Comparison of ENCODE assay signal across 8 cellular contexts in genomic region chr15:74906193-74906449, GRCh38. TPM values are rescaled to one million over a fixed set of nuclear protein-coding genes. Genes with fewer than 3 reads are reported as not detected.
DNase-seq lines count a peak whose midpoint lies in the region; ATAC-seq, FAIRE-seq and TF ChIP-seq lines count a peak whose summit lies in the region.

No MANE protein-coding gene starts in this region.

- peak overlapping the region; percentile 78 for H4K5ac ChIP-seq in H1 (ENCODE audit: insufficient read length, low read depth, low read length)

- peaks cover 2 to 4% (median 3%) of the 10 kb centered on the region in 4 experiments for H3K4me1 ChIP-seq in H1 (replicated peaks in 1 of 4; ENCODE audit: control insufficient read depth in 3 of 4, insufficient read depth in 4 of 4, low read length in 3 of 4)
- peaks cover 24 to 31% of the 10 kb centered on the region in 2 donors for H3K4me1 ChIP-seq in mucosa of rectum (ENCODE audit: control insufficient read depth in 2 of 2, insufficient read depth in 2 of 2, low read length in 2 of 2)
- H3K4me1 ChIP-seq in upper lobe of left lung = peaks cover 23 to 38% (median 29%) of the 10 kb centered on the region in 4 donors

- TF ChIP-seq RAD21 in H1 (IDR thresholded peaks at IDR 0.05 in 1 of 2, conservative IDR thresholded peaks at IDR 0.05 in 1 of 2; ENCODE audit: low read depth in 2 of 2, low read length in 2 of 2) = no peak

- peaks cover 2% of the 10 kb centered on the region for H3K36me3 Mint-ChIP-seq in T-helper 17 cell (ENCODE audit: low read depth)

- H3K27me3 ChIP-seq in H1 (replicated peaks in 1 of 4; ENCODE audit: control insufficient read depth in 3 of 4, extremely low read depth in 1 of 4, insufficient read depth in 3 of 4, low read length in 3 of 4) (no peaks in the 10 kb centered on the region), mucosa of rectum (ENCODE audit: control insufficient read depth in 2 of 2, insufficient read depth in 2 of 2, low read length in 2 of 2) (no peaks in the 10 kb centered on the region), upper lobe of left lung (no peaks in the 10 kb centered on the region)

- TF ChIP-seq EP300 in H1 (IDR thresholded peaks at IDR 0.05; ENCODE audit: borderline replicate concordance in 1 of 2, low read depth in 2 of 2, low read length in 2 of 2) = no peak
- TF ChIP-seq EP300 in upper lobe of left lung (IDR thresholded peaks at IDR 0.05) = no peak

- ATAC-seq in GM18517 (IDR thresholded peaks at IDR 0.05; ENCODE audit: unreplicated experiment) (peak; percentile 12), HG02840 (IDR thresholded peaks at IDR 0.05; ENCODE audit: low FRiP score, unreplicated experiment) (peak; percentile 22), T-helper 17 cell (peak; percentile 49), upper lobe of left lung (ENCODE audit: low FRiP score in 2 of 2) (peak; percentile 27 to 51)

- peak overlapping the region; percentile 2 for H4K91ac ChIP-seq in H1 (replicated peaks; ENCODE audit: insufficient read length, low read length)

- peak overlapping the region; percentile 98 for H3K27ac Mint-ChIP-seq in T-helper 17 cell

- no peak overlapping the region for H2BK15ac ChIP-seq in H1 (ENCODE audit: low read length)

- H3K36me3 ChIP-seq in H1 (ENCODE audit: control insufficient read depth in 2 of 4, insufficient read depth in 4 of 4, low read length in 3 of 4) (peaks cover 12 to 35% (median 24%) of the 10 kb centered on the region in 4 experiments), mucosa of rectum (ENCODE audit: control insufficient read depth in 2 of 2, insufficient read depth in 2 of 2, low read length in 2 of 2) (peaks cover 21 to 26% of the 10 kb centered on the region in 2 donors), upper lobe of left lung (peaks cover 4 to 36% (median 22%) of the 10 kb centered on the region in 4 donors)

- no peak overlapping the region for H3K23ac ChIP-seq in H1 (ENCODE audit: insufficient read length)

- H3K56ac ChIP-seq in H1 (replicated peaks; ENCODE audit: insufficient read length, low read depth, low read length) = peak overlapping the region; percentile 95

- H3K4ac ChIP-seq in H1 (replicated peaks; ENCODE audit: insufficient read length, low read depth, low read length) = no peak overlapping the region

- H3K79me1 ChIP-seq in H1 (ENCODE audit: low read depth, low read length) = no peaks in the 10 kb centered on the region

- TF ChIP-seq CTCF in H1 (IDR thresholded peaks at IDR 0.05; ENCODE audit: control extremely low read depth in 1 of 3, insufficient read depth in 1 of 3, low read depth in 1 of 3, low read length in 3 of 3) = no peak
- no peak for TF ChIP-seq CTCF in upper lobe of left lung (IDR thresholded peaks at IDR 0.05)

- no peak; a peak in 1 of 3 replicates for TF ChIP-seq POLR2A in H1 (IDR thresholded peaks at IDR 0.05; ENCODE audit: control extremely low read depth in 1 of 2, low read depth in 2 of 2, low read length in 2 of 2)
- no peak for TF ChIP-seq POLR2A in upper lobe of left lung (IDR thresholded peaks at IDR 0.05)

- H3K18ac ChIP-seq in H1 (ENCODE audit: extremely low read depth, low read length) = peak overlapping the region; percentile 75; the same call in 1 of the 2 replicates

- H2AFZ ChIP-seq in H1 (ENCODE audit: low read length) = 0 out of 2 replicates have a peak overlapping the region, but pooled peaks have one; percentile 2

- peaks cover 6% of the 10 kb centered on the region; the same call in 1 of the 2 replicates for H3K23me2 ChIP-seq in H1 (ENCODE audit: low read depth, low read length)

- H3K79me2 ChIP-seq in H1 (ENCODE audit: control insufficient read depth in 1 of 2, insufficient read depth in 2 of 2, low read length in 2 of 2) = peaks cover 0 to 15% of the 10 kb centered on the region in 2 experiments; a peak in 2 of 4 replicates

- H3K9ac ChIP-seq in H1 (replicated peaks in 1 of 4; ENCODE audit: extremely low read depth in 1 of 4, low read depth in 3 of 4, low read length in 3 of 4) (peak overlapping the region; percentile 80 to 92 (median 84)), mucosa of rectum (ENCODE audit: low read depth in 1 of 2, low read length in 2 of 2) (peak overlapping the region; percentile 85 to 97)

- H2AK5ac ChIP-seq in H1 (ENCODE audit: low read depth, low read length) = no peak overlapping the region

- WGBS in H1 (ENCODE audit: extremely low coverage in 1 of 2, insufficient coverage in 1 of 2, insufficient read length in 1 of 2, insufficient replicate concordance in 2 of 2, low coverage in 1 of 2, low lambda C conversion rate in 2 of 2, missing lambda C conversion rate in 1 of 2), 2 experiments = 0% methylated on average over 17 of the region's 17 CpGs; no CpG with 5 or more reads in 1 of the 2 experiments
- WGBS in upper lobe of left lung, 2 donors = 0 to 2% methylated on average over 4 to 13 of the region's 17 CpGs

- no peak overlapping the region for H2BK12ac ChIP-seq in H1 (ENCODE audit: low read depth, low read length)

- H3K27ac ChIP-seq in H1 (ENCODE audit: low read depth, low read length) (peak overlapping the region; percentile 71), mucosa of rectum (ENCODE audit: low read depth in 2 of 2, low read length in 2 of 2) (peak overlapping the region; percentile 87 to 92), upper lobe of left lung (peak overlapping the region; percentile 91 to 98 (median 94))

- H3K9me3 ChIP-seq in T-helper 17 cell (ENCODE audit: control insufficient read depth, low read length, poor library complexity, severe bottlenecking) (no peaks in the 10 kb centered on the region), H1 (ENCODE audit: insufficient read depth in 2 of 2, low read depth in 1 of 2, low read length in 1 of 2) (no peaks in the 10 kb centered on the region), mucosa of rectum (ENCODE audit: control insufficient read depth in 2 of 2, low read length in 2 of 2) (no peaks in the 10 kb centered on the region), upper lobe of left lung (no peaks in the 10 kb centered on the region)

- H2BK120ac ChIP-seq in H1 (replicated peaks; ENCODE audit: low read depth, low read length) = no peak overlapping the region

- no peak overlapping the region for H3K14ac ChIP-seq in H1 (ENCODE audit: insufficient read length)

- H3K4me3 Mint-ChIP-seq in T-helper 17 cell = peak overlapping the region; percentile 98

- no peak overlapping the region for H2BK20ac ChIP-seq in H1 (ENCODE audit: low read length)

- H3K4me3 ChIP-seq in H1 (ENCODE audit: extremely low read depth in 1 of 4, insufficient read depth in 2 of 4, low read depth in 3 of 4, low read length in 4 of 4) (peak overlapping the region; percentile 79 to 94 (median 90)), mucosa of rectum (ENCODE audit: low read length in 2 of 2) (peak overlapping the region; percentile 80 to 90), upper lobe of left lung (peak overlapping the region; percentile 87 to 96 (median 90))

- CTCF ChIA-PET in H1 (lab: Charles Lee; ENCODE audit: partially characterized antibody) = interaction anchor here (0.9 to 2.0 kb wide), 10 partner anchors 16 to 273 kb away, joined by 3 to 12 read pairs (median 3); no protein-coding TSS in a partner anchor

- FAIRE-seq in H1 (lab: Jason Lieb, UNC) = no peak

- H2BK5ac ChIP-seq in H1 (ENCODE audit: low read depth, low read length) = peak overlapping the region; percentile 72; the same call in 1 of the 2 replicates

- peak overlapping the region; percentile 77 to 83 for H3K4me2 ChIP-seq in H1 (ENCODE audit: insufficient read depth in 1 of 2, low read depth in 2 of 2, low read length in 2 of 2)

- POLR2A ChIA-PET in H1 (lab: Charles Lee; ENCODE audit: partially characterized antibody) = interaction anchor here (0.7 to 11.9 kb wide), 21 partner anchors 9 to 146 kb away, joined by 3 to 116 read pairs (median 6); partner anchors contain the start of genes COX5A, MPI, RPP25 and ULK3

- H4K8ac ChIP-seq in H1 (ENCODE audit: extremely low read depth, insufficient read depth, low read length) = peak overlapping the region; percentile 45; the same call in 1 of the 2 replicates

- DNase-seq in T-helper 17 cell = no peak
- DNase-seq in H1 (ENCODE audit: low read depth in 1 of 2, low spot score in 2 of 2) = peak in 1 of 2 experiments; percentile 63
- peak in 1 of 2 donors; percentile 51 for DNase-seq in upper lobe of left lung
- no peak for DNase-seq in SKM-1 treated with dmso at 0.1 percent for 144 hours (lab: John Stamatoyannopoulos, UW; ENCODE audit: unreplicated experiment)
- DNase-seq in HT-29 (ENCODE audit: low spot score) = no peak

- no peaks in the 10 kb centered on the region for H3K27me3 Mint-ChIP-seq in T-helper 17 cell

- peaks cover 26% of the 10 kb centered on the region for H3K4me1 Mint-ChIP-seq in T-helper 17 cell

- peaks cover 2 to 7% of the 10 kb centered on the region in 2 experiments for H4K20me1 ChIP-seq in H1 (replicated peaks in 1 of 2; ENCODE audit: control insufficient read depth in 1 of 2, insufficient read depth in 2 of 2, low read length in 2 of 2)

RNA-seq across cellular contexts. Expression of gene FAM219B, which starts 0.5 kb away (rescaled TPM):
- total RNA-seq in T-helper 17 cell (10 to 100 TPM; 47.8 to 65.7 TPM), upper lobe of left lung (100 to 1,000 TPM in 1 of 6 donors, 10 to 100 TPM in 5; 49.3 to 122 (median 71.5) TPM)
- 56.1 and 57.1 TPM in 2 replicates for total RNA-seq in H1 (2021; fragmentation: NEBNext Ultra II Directional; extraction: Animal tissue kit (Norgen Biotek cat#: 25700))
- polyA plus RNA-seq in H1 (2011; rRNA removed) = 66.6 and 91.3 TPM in 2 replicates
- polyA plus RNA-seq in H1 (2011; cell fraction: cytosol; rRNA removed) = 111 TPM
- 237 TPM for polyA plus RNA-seq in H1 (2011; cell fraction: nucleus; rRNA removed)
- 43.7 to 58.2 TPM (median 47.1 TPM) in 4 replicates for polyA plus RNA-seq in H1 (2012, experiment 1 of 2)
- polyA plus RNA-seq in H1 (2012, experiment 2 of 2) = 24.3 TPM
- polyA plus RNA-seq in H1 (2013, experiment 1 of 2) = 42.0 TPM
- 27.8 TPM for polyA plus RNA-seq in H1 (2013, experiment 2 of 2)
- 61.6 and 65.5 TPM in 2 replicates for polyA minus RNA-seq in H1 (2011; rRNA and poly(A)+ RNA removed)
- 27.2 TPM for polyA minus RNA-seq in H1 (2011; cell fraction: cytosol; rRNA and poly(A)+ RNA removed)
- polyA minus RNA-seq in H1 (2011; cell fraction: nucleus; rRNA and poly(A)+ RNA removed) = 58.1 TPM
- 66.1 and 66.2 TPM in 2 replicates for total RNA-seq in HT-29 (2014; rRNA removed; shearing (Covaris generic))

RNA-seq across cellular contexts. Expression of gene MPI, which starts 16.3 kb away (rescaled TPM):
- total RNA-seq in T-helper 17 cell (10 to 100 TPM; 25.4 to 38.2 TPM), upper lobe of left lung (10 to 100 TPM; 21.0 to 40.6 (median 30.2) TPM)
- 31.0 and 32.9 TPM in 2 replicates for total RNA-seq in H1 (2021; fragmentation: NEBNext Ultra II Directional; extraction: Animal tissue kit (Norgen Biotek cat#: 25700))
- 74.8 and 79.0 TPM in 2 replicates for polyA plus RNA-seq in H1 (2011; rRNA removed)
- 88.7 TPM for polyA plus RNA-seq in H1 (2011; cell fraction: cytosol; rRNA removed)
- 104 TPM for polyA plus RNA-seq in H1 (2011; cell fraction: nucleus; rRNA removed)
- 44.3 to 62.8 TPM (median 52.9 TPM) in 4 replicates for polyA plus RNA-seq in H1 (2012, experiment 1 of 2)
- 63.0 TPM for polyA plus RNA-seq in H1 (2012, experiment 2 of 2)
- polyA plus RNA-seq in H1 (2013, experiment 1 of 2) = 23.0 TPM
- polyA plus RNA-seq in H1 (2013, experiment 2 of 2) = 22.5 TPM
- 100 and 102 TPM in 2 replicates for polyA minus RNA-seq in H1 (2011; rRNA and poly(A)+ RNA removed)
- polyA minus RNA-seq in H1 (2011; cell fraction: cytosol; rRNA and poly(A)+ RNA removed) = 31.6 TPM
- 57.5 TPM for polyA minus RNA-seq in H1 (2011; cell fraction: nucleus; rRNA and poly(A)+ RNA removed)
- 61.3 and 81.8 TPM in 2 replicates for total RNA-seq in HT-29 (2014; rRNA removed; shearing (Covaris generic))

RNA-seq across cellular contexts. Expression of gene COX5A, which starts 31.8 kb away (rescaled TPM):
- 10 to 100 TPM; 56.1 to 72.9 TPM for total RNA-seq in T-helper 17 cell
- 367 and 373 TPM in 2 replicates for total RNA-seq in H1 (2021; fragmentation: NEBNext Ultra II Directional; extraction: Animal tissue kit (Norgen Biotek cat#: 25700))
- 228 and 270 TPM in 2 replicates for polyA plus RNA-seq in H1 (2011; rRNA removed)
- 199 TPM for polyA plus RNA-seq in H1 (2011; cell fraction: cytosol; rRNA removed)
- polyA plus RNA-seq in H1 (2011; cell fraction: nucleus; rRNA removed) = 180 TPM
- polyA plus RNA-seq in H1 (2012, experiment 1 of 2) = 450 to 541 TPM (median 483 TPM) in 4 replicates
- polyA plus RNA-seq in H1 (2012, experiment 2 of 2) = 390 TPM
- 715 TPM for polyA plus RNA-seq in H1 (2013, experiment 1 of 2)
- 668 TPM for polyA plus RNA-seq in H1 (2013, experiment 2 of 2)
- 51.3 and 57.4 TPM in 2 replicates for polyA minus RNA-seq in H1 (2011; rRNA and poly(A)+ RNA removed)
- 129 TPM for polyA minus RNA-seq in H1 (2011; cell fraction: cytosol; rRNA and poly(A)+ RNA removed)
- 64.8 TPM for polyA minus RNA-seq in H1 (2011; cell fraction: nucleus; rRNA and poly(A)+ RNA removed)
- 100 to 1,000 TPM in 2 of 6 donors, 10 to 100 TPM in 4; 50.9 to 168 (median 93.0) TPM for total RNA-seq in upper lobe of left lung
- total RNA-seq in HT-29 (2014; rRNA removed; shearing (Covaris generic)) = 122 and 144 TPM in 2 replicates

RNA-seq across cellular contexts. Expression of gene SCAMP2, which starts 33.0 kb away (rescaled TPM):
- total RNA-seq in T-helper 17 cell (10 to 100 TPM; 84.1 to 86.8 TPM), upper lobe of left lung (100 to 1,000 TPM in 5 of 6 donors, 10 to 100 TPM in 1; 82.8 to 155 (median 130) TPM)
- total RNA-seq in H1 (2021; fragmentation: NEBNext Ultra II Directional; extraction: Animal tissue kit (Norgen Biotek cat#: 25700)) = 40.3 and 41.7 TPM in 2 replicates
- polyA plus RNA-seq in H1 (2011; rRNA removed) = 112 and 131 TPM in 2 replicates
- 54.5 TPM for polyA plus RNA-seq in H1 (2011; cell fraction: cytosol; rRNA removed)
- 69.7 TPM for polyA plus RNA-seq in H1 (2011; cell fraction: nucleus; rRNA removed)
- 32.4 to 42.6 TPM (median 38.6 TPM) in 4 replicates for polyA plus RNA-seq in H1 (2012, experiment 1 of 2)
- polyA plus RNA-seq in H1 (2012, experiment 2 of 2) = 42.5 TPM
- 49.4 TPM for polyA plus RNA-seq in H1 (2013, experiment 1 of 2)
- polyA plus RNA-seq in H1 (2013, experiment 2 of 2) = 59.2 TPM
- 83.8 and 86.8 TPM in 2 replicates for polyA minus RNA-seq in H1 (2011; rRNA and poly(A)+ RNA removed)
- polyA minus RNA-seq in H1 (2011; cell fraction: cytosol; rRNA and poly(A)+ RNA removed) = 39.1 TPM
- polyA minus RNA-seq in H1 (2011; cell fraction: nucleus; rRNA and poly(A)+ RNA removed) = 29.2 TPM
- total RNA-seq in HT-29 (2014; rRNA removed; shearing (Covaris generic)) = 45.6 and 57.4 TPM in 2 replicates

RNA-seq across cellular contexts. Expression of gene RPP25, which starts 50.5 kb away (rescaled TPM):
- 1 to 10 TPM in 1 of 2 donors, under 1 TPM in 1; 0.99 to 1.3 TPM for total RNA-seq in T-helper 17 cell
- total RNA-seq in H1 (2021; fragmentation: NEBNext Ultra II Directional; extraction: Animal tissue kit (Norgen Biotek cat#: 25700)) = 19.4 and 19.8 TPM in 2 replicates
- 17.4 and 20.0 TPM in 2 replicates for polyA plus RNA-seq in H1 (2011; rRNA removed)
- 13.5 TPM for polyA plus RNA-seq in H1 (2011; cell fraction: cytosol; rRNA removed)
- polyA plus RNA-seq in H1 (2011; cell fraction: nucleus; rRNA removed) = 11.8 TPM
- 12.7 to 16.2 TPM (median 14.6 TPM) in 4 replicates for polyA plus RNA-seq in H1 (2012, experiment 1 of 2)
- polyA plus RNA-seq in H1 (2012, experiment 2 of 2) = 16.3 TPM
- 18.6 TPM for polyA plus RNA-seq in H1 (2013, experiment 1 of 2)
- 18.2 TPM for polyA plus RNA-seq in H1 (2013, experiment 2 of 2)
- polyA minus RNA-seq in H1 (2011; rRNA and poly(A)+ RNA removed) = 5.3 and 5.4 TPM in 2 replicates
- polyA minus RNA-seq in H1 (2011; cell fraction: cytosol; rRNA and poly(A)+ RNA removed) = 7.6 TPM
- polyA minus RNA-seq in H1 (2011; cell fraction: nucleus; rRNA and poly(A)+ RNA removed) = 9.9 TPM
- 10 to 100 TPM in 5 of 6 donors, 1 to 10 TPM in 1; 9.4 to 28.4 (median 19.2) TPM for total RNA-seq in upper lobe of left lung
- total RNA-seq in HT-29 (2014; rRNA removed; shearing (Covaris generic)) = 60.1 and 68.1 TPM in 2 replicates
